In the genomic region with DNA sequence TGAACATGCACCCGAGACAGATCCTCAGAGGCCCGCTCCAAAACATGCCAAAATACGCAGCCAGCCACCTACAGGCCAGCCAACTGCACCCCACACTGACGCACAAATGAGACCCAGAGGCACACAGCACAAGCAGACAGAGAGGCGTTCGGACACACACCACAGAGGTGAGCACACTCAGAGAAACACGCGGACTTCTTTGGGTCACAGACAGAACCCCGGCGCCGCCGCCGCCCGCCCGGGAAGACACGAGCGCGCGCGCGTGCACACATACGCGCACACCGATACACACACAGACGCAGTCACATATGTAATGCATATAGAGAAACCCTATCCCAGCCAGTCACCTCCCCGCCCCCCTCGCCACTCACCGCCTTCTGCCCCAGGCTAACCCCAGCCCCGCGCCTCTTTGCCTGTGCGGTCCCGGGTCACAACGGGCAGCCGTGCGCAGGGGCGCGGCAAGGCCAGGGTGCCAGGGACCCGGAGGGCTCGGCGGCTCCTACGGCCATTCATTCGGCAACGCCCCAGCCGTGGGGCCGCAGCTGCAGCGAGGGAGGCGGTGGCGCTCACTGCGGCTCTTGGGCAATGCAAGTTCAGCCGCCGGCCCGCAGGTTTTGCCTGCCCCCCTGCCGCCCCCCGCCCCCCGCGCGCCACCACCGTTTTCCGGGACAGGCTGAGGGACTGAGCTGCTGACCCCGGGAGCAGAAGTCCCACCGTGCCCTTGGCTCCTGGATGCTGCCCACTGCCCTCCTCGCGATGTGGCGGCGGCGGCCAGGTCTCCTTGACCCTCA, we compare ENCODE assay signal across 1 cellular context.
A peak's percentile ranks its signal among the peaks of the same experiment; 100 is the strongest.
TF ChIP-seq lines count a peak whose summit lies in the region.

No MANE protein-coding gene starts in this region.

TF ChIP-seq in H1, 55 proteins besides CTCF, POLR2A, EP300 and RAD21:
- TF ChIP-seq RBBP5 (IDR thresholded peaks at IDR 0.05; ENCODE audit: borderline replicate concordance, low read depth, low read length) (0 out of 2 replicates have a peak, but pooled peaks have one; percentile 4), SIN3A (conservative IDR thresholded peaks at IDR 0.05 in 1 of 2, IDR thresholded peaks at IDR 0.05 in 1 of 2; ENCODE audit: low read depth in 1 of 2, low read length in 2 of 2) (0 out of 4 replicates have a peak, but pooled peaks of 1 of the 2 experiments have one; percentile 9), SUZ12 (IDR thresholded peaks at IDR 0.05; ENCODE audit: low read length) (no peak), CTBP2 (IDR thresholded peaks at IDR 0.05; ENCODE audit: borderline replicate concordance, insufficient read depth, insufficient read length, low read length) (no peak), ASH2L (IDR thresholded peaks at IDR 0.05; ENCODE audit: low read length) (peak; percentile 39), KDM4A (IDR thresholded peaks at IDR 0.05; ENCODE audit: low read depth, low read length, severe bottlenecking) (peak; percentile 23)
